In genomic region chr16:28039493-28039892, GRCh38 we compare ENCODE assay signal across 21 cellular contexts. TPM values are rescaled to one million over a fixed set of nuclear protein-coding genes. Genes with fewer than 3 reads are reported as not detected.
DNase-seq lines count a peak whose midpoint lies in the region; ATAC-seq, FAIRE-seq and TF ChIP-seq lines count a peak whose summit lies in the region.
"Had no signal": no experiment of that assay in that cellular context is flagged by ENCODE, and none has a peak within 500 bp of the region (broad histone marks: within the 10 kb centered on the region; RNA-seq: fewer than 3 reads in every experiment).

No MANE protein-coding gene starts in this region.

- H4K20me1 ChIP-seq in HepG2 (ENCODE audit: insufficient read depth, low read length), result no peaks in the 10 kb centered on the region
- H4K20me1 ChIP-seq: BLaER1 had no signal

- 70% methylated on average over 10 of the region's 10 CpGs for WGBS in HepG2 (ENCODE audit: low lambda C conversion rate)
- WGBS in right lobe of liver (ENCODE audit: insufficient coverage, low coverage, low lambda C conversion rate, missing lambda C conversion rate), result 90% methylated on average over 4 of the region's 10 CpGs

- no peak for DNase-seq in HepG2 (ENCODE audit: low spot score)
- no peak for DNase-seq in right lobe of liver
- no peak for DNase-seq in bronchial epithelial cell (ENCODE audit: low read depth)
- peak; percentile 34 for DNase-seq in posterior vena cava (ENCODE audit: low spot score)
- no peak for DNase-seq in activated CD4-positive, alpha-beta memory T cell treated with anti-CD3 and anti-CD28 coated beads, Interleukin-2, amount 10 ng/mL, durations not matched to agents 7 days and 5 days
- DNase-seq in activated CD8-positive, alpha-beta T cell treated with anti-CD3 and anti-CD28 coated beads, Interleukin-2, amount 10 ng/mL, durations not matched to agents 7 days and 5 days, result no peak
- DNase-seq: CD4-positive, alpha-beta memory T cell; DMS153; DMS79; GDM1 had no signal

- no peaks in the 10 kb centered on the region for H3K9me3 Mint-ChIP-seq in activated CD4-positive, alpha-beta memory T cell treated with anti-CD3 and anti-CD28 coated beads, Interleukin-2, amount 10 ng/mL, durations not matched to agents 7 days and 5 days
- H3K9me3 Mint-ChIP-seq in activated CD8-positive, alpha-beta T cell treated with anti-CD3 and anti-CD28 coated beads, Interleukin-2, amount 10 ng/mL, durations not matched to agents 7 days and 5 days (ENCODE audit: insufficient read depth), result no peaks in the 10 kb centered on the region
- H3K9me3 Mint-ChIP-seq: CD4-positive, alpha-beta memory T cell; GM23338 had no signal

- no peak for TF ChIP-seq RAD21 in HepG2 (CRISPR knock-in tag; IDR thresholded peaks at IDR 0.05)

- FAIRE-seq in HepG2 (lab: Jason Lieb, UNC), result no peak
- FAIRE-seq in bronchial epithelial cell (lab: Jason Lieb, UNC), result peak; percentile 98

- H3K79me2 ChIP-seq in HepG2 (ENCODE audit: insufficient read depth, low read length), result no peaks in the 10 kb centered on the region

- H3K4me3 ChIP-seq in HepG2 (replicated peaks in 1 of 3; ENCODE audit: insufficient read depth in 1 of 3, low read depth in 2 of 3, low read length in 3 of 3), result no peak overlapping the region
- H3K4me3 ChIP-seq in right lobe of liver, result no peak overlapping the region
- H3K4me3 ChIP-seq in bronchial epithelial cell (ENCODE audit: low read depth, low read length), result no peak overlapping the region
- H3K4me3 ChIP-seq: BLaER1, GM23338 had no signal

- POLR2A ChIA-PET in HepG2 (lab: Yijun Ruan, JAX), result no interaction called here
- POLR2A ChIA-PET in activated CD4-positive, alpha-beta memory T cell treated with anti-CD3 and anti-CD28 coated beads, Interleukin-2, amount 10 ng/mL, durations not matched to agents 7 days and 5 days (lab: Charles Lee), result no interaction called here
- POLR2A ChIA-PET in activated CD8-positive, alpha-beta T cell treated with anti-CD3 and anti-CD28 coated beads, Interleukin-2, amount 10 ng/mL, durations not matched to agents 7 days and 5 days (lab: Charles Lee), result no interaction called here

- in situ Hi-C loops in HepG2 (cut with HindIII; ENCODE audit: extremely low pct_ligation_motif_present, low pct_unique_long_range_greater_than_20kb), result no loop called here

- H3K27ac ChIP-seq in HepG2 (ENCODE audit: extremely low read length, insufficient read depth, low read length) (no peak overlapping the region), right lobe of liver (no peak overlapping the region)
- H3K27ac ChIP-seq: 22Rv1, BLaER1, KMS-11 had no signal

- H3K9me3 ChIP-seq in HepG2 (ENCODE audit: low read length), result no peaks in the 10 kb centered on the region
- H3K9me3 ChIP-seq in right lobe of liver, result no peaks in the 10 kb centered on the region
- H3K9me3 ChIP-seq: BLaER1 had no signal

- intact Hi-C loops in HepG2 (cut with micrococcal nuclease; ENCODE audit: unreplicated experiment), result no loop called here
- intact Hi-C loops in right lobe of liver (cut with DNase I), result no loop called here
- intact Hi-C loops in posterior vena cava (cut with DNase I), result no loop called here

- H3K27me3 ChIP-seq in HepG2 (ENCODE audit: control insufficient read depth in 1 of 2, insufficient read depth in 2 of 2, low read length in 2 of 2), result peaks cover 0 to 13% of the 10 kb centered on the region in 2 experiments; a peak in 3 of 5 replicates
- no peaks in the 10 kb centered on the region for H3K27me3 ChIP-seq in right lobe of liver
- H3K27me3 ChIP-seq in bronchial epithelial cell (ENCODE audit: control insufficient read depth, insufficient read depth, low read length), result no peaks in the 10 kb centered on the region
- H3K27me3 ChIP-seq: BLaER1 had no signal

- no peaks in the 10 kb centered on the region for H3K4me1 Mint-ChIP-seq in activated CD4-positive, alpha-beta memory T cell treated with anti-CD3 and anti-CD28 coated beads, Interleukin-2, amount 10 ng/mL, durations not matched to agents 7 days and 5 days
- no peaks in the 10 kb centered on the region for H3K4me1 Mint-ChIP-seq in activated CD8-positive, alpha-beta T cell treated with anti-CD3 and anti-CD28 coated beads, Interleukin-2, amount 10 ng/mL, durations not matched to agents 7 days and 5 days (ENCODE audit: low read depth)
- H3K4me1 Mint-ChIP-seq: CD14-positive monocyte; CD4-positive, alpha-beta memory T cell; GM23338 had no signal

- TF ChIP-seq POLR2A in HepG2 (IDR thresholded peaks at IDR 0.05; ENCODE audit: insufficient read depth in 1 of 2, low read depth in 2 of 2, low read length in 2 of 2) (no peak), right lobe of liver (IDR thresholded peaks at IDR 0.05) (no peak)

- H3K27ac Mint-ChIP-seq in activated CD4-positive, alpha-beta memory T cell treated with anti-CD3 and anti-CD28 coated beads, Interleukin-2, amount 10 ng/mL, durations not matched to agents 7 days and 5 days, result no peak overlapping the region
- no peak overlapping the region for H3K27ac Mint-ChIP-seq in activated CD8-positive, alpha-beta T cell treated with anti-CD3 and anti-CD28 coated beads, Interleukin-2, amount 10 ng/mL, durations not matched to agents 7 days and 5 days
- H3K27ac Mint-ChIP-seq: CD14-positive monocyte; CD4-positive, alpha-beta memory T cell; GM23338 had no signal

- no peak overlapping the region for H3K4me3 Mint-ChIP-seq in activated CD4-positive, alpha-beta memory T cell treated with anti-CD3 and anti-CD28 coated beads, Interleukin-2, amount 10 ng/mL, durations not matched to agents 7 days and 5 days
- H3K4me3 Mint-ChIP-seq in activated CD8-positive, alpha-beta T cell treated with anti-CD3 and anti-CD28 coated beads, Interleukin-2, amount 10 ng/mL, durations not matched to agents 7 days and 5 days, result no peak overlapping the region
- H3K4me3 Mint-ChIP-seq: CD14-positive monocyte; CD4-positive, alpha-beta memory T cell; GM23338 had no signal

- no peaks in the 10 kb centered on the region for H3K36me3 Mint-ChIP-seq in activated CD4-positive, alpha-beta memory T cell treated with anti-CD3 and anti-CD28 coated beads, Interleukin-2, amount 10 ng/mL, durations not matched to agents 7 days and 5 days (ENCODE audit: low read depth)
- H3K36me3 Mint-ChIP-seq in activated CD8-positive, alpha-beta T cell treated with anti-CD3 and anti-CD28 coated beads, Interleukin-2, amount 10 ng/mL, durations not matched to agents 7 days and 5 days (ENCODE audit: low read depth), result no peaks in the 10 kb centered on the region
- H3K36me3 Mint-ChIP-seq: CD14-positive monocyte; CD4-positive, alpha-beta memory T cell had no signal

- no peak for ATAC-seq in HepG2
- no peak for ATAC-seq in right lobe of liver
- no peak for ATAC-seq in GM18511 (IDR thresholded peaks at IDR 0.05; ENCODE audit: unreplicated experiment)
- ATAC-seq in activated CD8-positive, alpha-beta T cell treated with anti-CD3 and anti-CD28 coated beads, Interleukin-2, amount 10 ng/mL, durations not matched to agents 7 days and 5 days, result no peak
- ATAC-seq: HCT116 had no signal

- TF ChIP-seq CTCF in HepG2 (CRISPR knock-in tag; IDR thresholded peaks at IDR 0.05) (no peak), right lobe of liver (IDR thresholded peaks at IDR 0.05) (no peak), bronchial epithelial cell (IDR thresholded peaks at IDR 0.05; ENCODE audit: insufficient read depth, low read length, severe bottlenecking) (no peak)

- peaks cover 4% of the 10 kb centered on the region for H3K27me3 Mint-ChIP-seq in activated CD4-positive, alpha-beta memory T cell treated with anti-CD3 and anti-CD28 coated beads, Interleukin-2, amount 10 ng/mL, durations not matched to agents 7 days and 5 days
- H3K27me3 Mint-ChIP-seq in activated CD8-positive, alpha-beta T cell treated with anti-CD3 and anti-CD28 coated beads, Interleukin-2, amount 10 ng/mL, durations not matched to agents 7 days and 5 days (ENCODE audit: low read depth), result peaks cover 3% of the 10 kb centered on the region

- no peak overlapping the region for H3K4me2 ChIP-seq in HepG2 (ENCODE audit: low read depth, low read length)
- H3K4me2 ChIP-seq: BLaER1, GM23338, KMS-11 had no signal

- H3K36me3 ChIP-seq in HepG2 (replicated peaks in 1 of 2; ENCODE audit: control insufficient read depth in 1 of 2, insufficient read depth in 2 of 2, low read length in 2 of 2), result no peaks in the 10 kb centered on the region; a peak in 1 of 5 replicates
- no peaks in the 10 kb centered on the region for H3K36me3 ChIP-seq in right lobe of liver
- no peaks in the 10 kb centered on the region for H3K36me3 ChIP-seq in bronchial epithelial cell (ENCODE audit: control insufficient read depth, insufficient read depth, low read length)
- H3K36me3 ChIP-seq: BLaER1 had no signal

- H3K4me1 ChIP-seq in HepG2 (ENCODE audit: insufficient read depth, low read length) (no peaks in the 10 kb centered on the region), right lobe of liver (no peaks in the 10 kb centered on the region)
- H3K4me1 ChIP-seq: BLaER1 had no signal

- TF ChIP-seq EP300 in HepG2 (IDR thresholded peaks at IDR 0.05; ENCODE audit: low read depth in 2 of 2, low read length in 2 of 2) (no peak), HepG2 (CRISPR knock-in tag; IDR thresholded peaks at IDR 0.05; ENCODE audit: borderline replicate concordance) (no peak)

- CTCF ChIA-PET in HepG2 (lab: Yijun Ruan, JAX; ENCODE audit: low intra/inter-chr PET ratio, low total read pairs), result no interaction called here
- CTCF ChIA-PET in activated CD4-positive, alpha-beta memory T cell treated with anti-CD3 and anti-CD28 coated beads, Interleukin-2, amount 10 ng/mL, durations not matched to agents 7 days and 5 days (lab: Charles Lee), result no interaction called here
- CTCF ChIA-PET in activated CD8-positive, alpha-beta T cell treated with anti-CD3 and anti-CD28 coated beads, Interleukin-2, amount 10 ng/mL, durations not matched to agents 7 days and 5 days (lab: Charles Lee), result no interaction called here

- no TSS peak for BruUV-seq in HepG2 (replicated peaks; lab: Mats Ljungman, UMichigan)

- H3K9ac ChIP-seq in HepG2 (ENCODE audit: insufficient read depth, low read depth, low read length), result no peak overlapping the region
- H3K9ac ChIP-seq: BLaER1, KMS-11 had no signal

- H2AFZ ChIP-seq in HepG2 (ENCODE audit: low read length), result no peak overlapping the region
- H2AFZ ChIP-seq: GM23338 had no signal

RNA-seq across cellular contexts. Expression of gene GSG1L, which starts 24.0 kb away (rescaled TPM):
- total RNA-seq in HepG2 (2016; rRNA removed; fragmentation: Illumina TruSeq; extraction: Trizol), result not detected in 2 replicates
- not detected in 2 replicates for total RNA-seq in HepG2 (2016; cell fraction: cytosol; rRNA removed; fragmentation: Illumina TruSeq; extraction: Trizol; ENCODE audit: low read depth)
- total RNA-seq in HepG2 (2016; cell fraction: insoluble cytoplasmic fraction; rRNA removed; fragmentation: Illumina TruSeq; extraction: Trizol), result not detected in 2 replicates
- not detected in 2 replicates for total RNA-seq in HepG2 (2016; cell fraction: membrane; rRNA removed; fragmentation: Illumina TruSeq; extraction: Trizol)
- total RNA-seq in HepG2 (2016; cell fraction: nucleus; rRNA removed; fragmentation: Illumina TruSeq; extraction: Trizol), result not detected in 2 replicates
- polyA plus RNA-seq in HepG2 (2011; rRNA removed), result not detected in 2 replicates
- not detected in 2 replicates for polyA plus RNA-seq in HepG2 (2011; cell fraction: cytosol; rRNA removed)
- polyA plus RNA-seq in HepG2 (2011; cell fraction: nucleus; rRNA removed), result not detected in 2 replicates
- polyA plus RNA-seq in HepG2 (2012), result not detected in 2 replicates
- not detected in 2 replicates for polyA plus RNA-seq in HepG2 (2016; cell fraction: cytosol; fragmentation: Illumina TruSeq; extraction: Trizol; ENCODE audit: low read depth)
- polyA plus RNA-seq in HepG2 (2016; cell fraction: insoluble cytoplasmic fraction; fragmentation: Illumina TruSeq; extraction: Trizol; ENCODE audit: low read depth), result not detected in 2 replicates
- not detected in 2 replicates for polyA plus RNA-seq in HepG2 (2016; cell fraction: membrane; fragmentation: Illumina TruSeq; extraction: Trizol; ENCODE audit: low read depth)
- polyA plus RNA-seq in HepG2 (2016; cell fraction: nucleus; fragmentation: Illumina TruSeq; extraction: Trizol; ENCODE audit: insufficient read depth, low read depth), result not detected in 2 replicates
- not detected in 2 replicates for polyA minus RNA-seq in HepG2 (2011; rRNA and poly(A)+ RNA removed; ENCODE audit: low replicate concordance)
- not detected in 2 replicates for polyA minus RNA-seq in HepG2 (2011; cell fraction: cytosol; rRNA and poly(A)+ RNA removed)
- polyA minus RNA-seq in HepG2 (2011; cell fraction: nucleus; rRNA and poly(A)+ RNA removed), result not detected in 2 replicates
- under 1 TPM in 1 of 6 experiments, not detected in 5; 0.33 TPM for total RNA-seq in right lobe of liver
- under 0.01 TPM in 1 of 2 replicates, not detected in the other for total RNA-seq in bronchial epithelial cell
- total RNA-seq in posterior vena cava, result not detected
- total RNA-seq in activated CD4-positive, alpha-beta memory T cell treated with anti-CD3 and anti-CD28 coated beads, Interleukin-2, amount 10 ng/mL, durations not matched to agents 7 days and 5 days, result under 1 TPM in 1 of 2 experiments, not detected in 1; 0.55 TPM
- total RNA-seq in activated CD8-positive, alpha-beta T cell treated with anti-CD3 and anti-CD28 coated beads, Interleukin-2, amount 10 ng/mL, durations not matched to agents 7 days and 5 days, result under 1 TPM; 0.08 to 0.39 TPM
- total RNA-seq: A673; CD4-positive, alpha-beta memory T cell; Daoy; H7 had no signal
- polyA plus RNA-seq: AG04450, CD14-positive monocyte had no signal
